ENCODE assay signal across 1 cellular context in the genomic region with DNA sequence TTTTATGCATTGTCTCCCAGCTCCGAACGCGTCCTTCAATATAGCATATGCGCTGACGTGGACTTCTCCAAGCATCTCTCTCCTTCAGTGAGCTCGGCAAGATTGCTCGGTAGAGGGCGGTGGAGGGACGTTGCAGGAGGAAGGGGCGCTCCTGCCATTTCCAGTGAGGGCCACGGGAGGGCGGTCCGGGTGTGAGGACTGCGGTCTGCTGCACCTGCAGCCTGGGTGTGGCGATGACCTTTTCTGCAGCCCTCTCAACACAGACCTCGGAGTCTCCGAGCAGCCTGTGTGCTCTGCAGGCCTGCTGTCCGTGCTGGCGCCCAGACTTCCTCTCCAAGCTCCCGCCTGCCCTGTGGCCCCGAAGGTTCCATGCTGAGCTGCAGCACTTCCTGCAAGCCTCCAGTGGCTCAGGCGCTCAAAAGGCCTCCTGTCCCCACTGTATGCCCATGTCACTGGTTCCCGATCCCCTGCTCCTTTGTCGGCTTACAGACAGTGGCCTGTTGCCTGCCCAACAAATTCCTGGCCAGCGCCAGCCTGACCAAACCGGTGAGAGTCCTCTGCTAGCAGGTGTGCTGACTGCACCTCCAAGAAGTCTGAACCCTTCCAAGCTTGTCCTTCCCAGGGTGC.
TF ChIP-seq lines count a peak whose summit lies in the region.

No MANE protein-coding gene starts in this region.

TF ChIP-seq in HepG2, 621 proteins besides CTCF, POLR2A, EP300 and RAD21 (continued from another document and continues in another):
- TF ChIP-seq, protein P1, sequence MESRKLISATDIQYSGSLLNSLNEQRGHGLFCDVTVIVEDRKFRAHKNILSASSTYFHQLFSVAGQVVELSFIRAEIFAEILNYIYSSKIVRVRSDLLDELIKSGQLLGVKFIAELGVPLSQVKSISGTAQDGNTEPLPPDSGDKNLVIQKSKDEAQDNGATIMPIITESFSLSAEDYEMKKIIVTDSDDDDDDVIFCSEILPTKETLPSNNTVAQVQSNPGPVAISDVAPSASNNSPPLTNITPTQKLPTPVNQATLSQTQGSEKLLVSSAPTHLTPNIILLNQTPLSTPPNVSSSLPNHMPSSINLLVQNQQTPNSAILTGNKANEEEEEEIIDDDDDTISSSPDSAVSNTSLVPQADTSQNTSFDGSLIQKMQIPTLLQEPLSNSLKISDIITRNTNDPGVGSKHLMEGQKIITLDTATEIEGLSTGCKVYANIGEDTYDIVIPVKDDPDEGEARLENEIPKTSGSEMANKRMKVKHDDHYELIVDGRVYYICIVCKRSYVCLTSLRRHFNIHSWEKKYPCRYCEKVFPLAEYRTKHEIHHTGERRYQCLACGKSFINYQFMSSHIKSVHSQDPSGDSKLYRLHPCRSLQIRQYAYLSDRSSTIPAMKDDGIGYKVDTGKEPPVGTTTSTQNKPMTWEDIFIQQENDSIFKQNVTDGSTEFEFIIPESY (CRISPR knock-in tag; IDR thresholded peaks at IDR 0.05), result peak; percentile 75
- TF ChIP-seq, protein P2, sequence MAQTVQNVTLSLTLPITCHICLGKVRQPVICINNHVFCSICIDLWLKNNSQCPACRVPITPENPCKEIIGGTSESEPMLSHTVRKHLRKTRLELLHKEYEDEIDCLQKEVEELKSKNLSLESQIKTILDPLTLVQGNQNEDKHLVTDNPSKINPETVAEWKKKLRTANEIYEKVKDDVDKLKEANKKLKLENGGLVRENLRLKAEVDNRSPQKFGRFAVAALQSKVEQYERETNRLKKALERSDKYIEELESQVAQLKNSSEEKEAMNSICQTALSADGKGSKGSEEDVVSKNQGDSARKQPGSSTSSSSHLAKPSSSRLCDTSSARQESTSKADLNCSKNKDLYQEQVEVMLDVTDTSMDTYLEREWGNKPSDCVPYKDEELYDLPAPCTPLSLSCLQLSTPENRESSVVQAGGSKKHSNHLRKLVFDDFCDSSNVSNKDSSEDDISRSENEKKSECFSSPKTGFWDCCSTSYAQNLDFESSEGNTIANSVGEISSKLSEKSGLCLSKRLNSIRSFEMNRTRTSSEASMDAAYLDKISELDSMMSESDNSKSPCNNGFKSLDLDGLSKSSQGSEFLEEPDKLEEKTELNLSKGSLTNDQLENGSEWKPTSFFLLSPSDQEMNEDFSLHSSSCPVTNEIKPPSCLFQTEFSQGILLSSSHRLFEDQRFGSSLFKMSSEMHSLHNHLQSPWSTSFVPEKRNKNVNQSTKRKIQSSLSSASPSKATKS (CRISPR knock-in tag; IDR thresholded peaks at IDR 0.05), result no peak
- TF ChIP-seq ELF1 (CRISPR knock-in tag; IDR thresholded peaks at IDR 0.05) (peak; percentile 31; the same call in 1 of the 2 replicates), FOSL2 (CRISPR knock-in tag; IDR thresholded peaks at IDR 0.05) (0 out of 2 replicates have a peak, but pooled peaks have one; percentile 31), ATM (IDR thresholded peaks at IDR 0.05; ENCODE audit: borderline replicate concordance) (no peak), ISL2 (CRISPR knock-in tag; IDR thresholded peaks at IDR 0.05) (0 out of 2 replicates have a peak, but pooled peaks have one; percentile 28), SRY (CRISPR knock-in tag; IDR thresholded peaks at IDR 0.05) (no peak), ZFX (CRISPR knock-in tag; IDR thresholded peaks at IDR 0.05; ENCODE audit: low read depth) (peak; percentile 32; the same call in 1 of the 2 replicates), KAT8 (CRISPR knock-in tag; IDR thresholded peaks at IDR 0.05) (peak; percentile 37; the same call in 1 of the 2 replicates), TCF7L2 (IDR thresholded peaks at IDR 0.05; ENCODE audit: low read depth, low read length) (no peak), ZNF543 (CRISPR knock-in tag; IDR thresholded peaks at IDR 0.05) (no peak), ZNF225 (CRISPR knock-in tag; IDR thresholded peaks at IDR 0.05) (no peak), FOSL1 (CRISPR knock-in tag; IDR thresholded peaks at IDR 0.05; ENCODE audit: borderline replicate concordance) (no peak), HNRNPL (IDR thresholded peaks at IDR 0.05; ENCODE audit: low read depth, low read length) (no peak), SMAD1 (CRISPR knock-in tag; IDR thresholded peaks at IDR 0.05; ENCODE audit: borderline replicate concordance, low read depth) (no peak), MAZ (IDR thresholded peaks at IDR 0.05; ENCODE audit: borderline replicate concordance, low read depth, low read length) (peak; percentile 33; the same call in 1 of the 2 replicates), MAZ (CRISPR knock-in tag; IDR thresholded peaks at IDR 0.05; ENCODE audit: low read depth) (no peak; the same call in 1 of the 2 replicates), MEF2D (CRISPR knock-in tag; IDR thresholded peaks at IDR 0.05) (no peak), ZNF83 (CRISPR knock-in tag; IDR thresholded peaks at IDR 0.05; ENCODE audit: borderline replicate concordance) (no peak), ZNF780A (CRISPR knock-in tag; IDR thresholded peaks at IDR 0.05) (peak; percentile 33; the same call in 1 of the 2 replicates), POLR2G (IDR thresholded peaks at IDR 0.05; ENCODE audit: low read depth, low read length) (no peak), STAG1 (CRISPR knock-in tag; IDR thresholded peaks at IDR 0.05) (peak; percentile 95), ZNF468 (CRISPR knock-in tag; IDR thresholded peaks at IDR 0.05) (no peak), SMAD9 (CRISPR knock-in tag; IDR thresholded peaks at IDR 0.05) (no peak), ZNF589 (CRISPR knock-in tag; conservative IDR thresholded peaks at IDR 0.05) (no peak), PPARG (CRISPR knock-in tag; conservative IDR thresholded peaks at IDR 0.05) (0 out of 2 replicates have a peak, but pooled peaks have one; percentile 28), TRIM24 (CRISPR knock-in tag; IDR thresholded peaks at IDR 0.05) (no peak)
- TF ChIP-seq, protein P3, sequence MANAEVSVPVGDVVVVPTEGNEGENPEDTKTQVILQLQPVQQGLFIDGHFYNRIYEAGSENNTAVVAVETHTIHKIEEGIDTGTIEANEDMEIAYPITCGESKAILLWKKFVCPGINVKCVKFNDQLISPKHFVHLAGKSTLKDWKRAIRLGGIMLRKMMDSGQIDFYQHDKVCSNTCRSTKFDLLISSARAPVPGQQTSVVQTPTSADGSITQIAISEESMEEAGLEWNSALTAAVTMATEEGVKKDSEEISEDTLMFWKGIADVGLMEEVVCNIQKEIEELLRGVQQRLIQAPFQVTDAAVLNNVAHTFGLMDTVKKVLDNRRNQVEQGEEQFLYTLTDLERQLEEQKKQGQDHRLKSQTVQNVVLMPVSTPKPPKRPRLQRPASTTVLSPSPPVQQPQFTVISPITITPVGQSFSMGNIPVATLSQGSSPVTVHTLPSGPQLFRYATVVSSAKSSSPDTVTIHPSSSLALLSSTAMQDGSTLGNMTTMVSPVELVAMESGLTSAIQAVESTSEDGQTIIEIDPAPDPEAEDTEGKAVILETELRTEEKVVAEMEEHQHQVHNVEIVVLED (CRISPR knock-in tag; IDR thresholded peaks at IDR 0.05; ENCODE audit: borderline replicate concordance), result no peak
- TF ChIP-seq, protein P4, sequence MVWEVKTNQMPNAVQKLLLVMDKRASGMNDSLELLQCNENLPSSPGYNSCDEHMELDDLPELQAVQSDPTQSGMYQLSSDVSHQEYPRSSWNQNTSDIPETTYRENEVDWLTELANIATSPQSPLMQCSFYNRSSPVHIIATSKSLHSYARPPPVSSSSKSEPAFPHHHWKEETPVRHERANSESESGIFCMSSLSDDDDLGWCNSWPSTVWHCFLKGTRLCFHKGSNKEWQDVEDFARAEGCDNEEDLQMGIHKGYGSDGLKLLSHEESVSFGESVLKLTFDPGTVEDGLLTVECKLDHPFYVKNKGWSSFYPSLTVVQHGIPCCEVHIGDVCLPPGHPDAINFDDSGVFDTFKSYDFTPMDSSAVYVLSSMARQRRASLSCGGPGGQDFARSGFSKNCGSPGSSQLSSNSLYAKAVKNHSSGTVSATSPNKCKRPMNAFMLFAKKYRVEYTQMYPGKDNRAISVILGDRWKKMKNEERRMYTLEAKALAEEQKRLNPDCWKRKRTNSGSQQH (CRISPR knock-in tag; IDR thresholded peaks at IDR 0.05; ENCODE audit: low read depth), result peak; percentile 52; the same call in 1 of the 2 replicates
- TF ChIP-seq, protein P5, sequence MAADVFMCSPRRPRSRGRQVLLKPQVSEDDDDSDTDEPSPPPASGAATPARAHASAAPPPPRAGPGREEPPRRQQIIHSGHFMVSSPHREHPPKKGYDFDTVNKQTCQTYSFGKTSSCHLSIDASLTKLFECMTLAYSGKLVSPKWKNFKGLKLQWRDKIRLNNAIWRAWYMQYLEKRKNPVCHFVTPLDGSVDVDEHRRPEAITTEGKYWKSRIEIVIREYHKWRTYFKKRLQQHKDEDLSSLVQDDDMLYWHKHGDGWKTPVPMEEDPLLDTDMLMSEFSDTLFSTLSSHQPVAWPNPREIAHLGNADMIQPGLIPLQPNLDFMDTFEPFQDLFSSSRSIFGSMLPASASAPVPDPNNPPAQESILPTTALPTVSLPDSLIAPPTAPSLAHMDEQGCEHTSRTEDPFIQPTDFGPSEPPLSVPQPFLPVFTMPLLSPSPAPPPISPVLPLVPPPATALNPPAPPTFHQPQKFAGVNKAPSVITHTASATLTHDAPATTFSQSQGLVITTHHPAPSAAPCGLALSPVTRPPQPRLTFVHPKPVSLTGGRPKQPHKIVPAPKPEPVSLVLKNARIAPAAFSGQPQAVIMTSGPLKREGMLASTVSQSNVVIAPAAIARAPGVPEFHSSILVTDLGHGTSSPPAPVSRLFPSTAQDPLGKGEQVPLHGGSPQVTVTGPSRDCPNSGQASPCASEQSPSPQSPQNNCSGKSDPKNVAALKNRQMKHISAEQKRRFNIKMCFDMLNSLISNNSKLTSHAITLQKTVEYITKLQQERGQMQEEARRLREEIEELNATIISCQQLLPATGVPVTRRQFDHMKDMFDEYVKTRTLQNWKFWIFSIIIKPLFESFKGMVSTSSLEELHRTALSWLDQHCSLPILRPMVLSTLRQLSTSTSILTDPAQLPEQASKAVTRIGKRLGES (CRISPR knock-in tag; IDR thresholded peaks at IDR 0.05; ENCODE audit: borderline replicate concordance), result no peak
- TF ChIP-seq, protein P6, sequence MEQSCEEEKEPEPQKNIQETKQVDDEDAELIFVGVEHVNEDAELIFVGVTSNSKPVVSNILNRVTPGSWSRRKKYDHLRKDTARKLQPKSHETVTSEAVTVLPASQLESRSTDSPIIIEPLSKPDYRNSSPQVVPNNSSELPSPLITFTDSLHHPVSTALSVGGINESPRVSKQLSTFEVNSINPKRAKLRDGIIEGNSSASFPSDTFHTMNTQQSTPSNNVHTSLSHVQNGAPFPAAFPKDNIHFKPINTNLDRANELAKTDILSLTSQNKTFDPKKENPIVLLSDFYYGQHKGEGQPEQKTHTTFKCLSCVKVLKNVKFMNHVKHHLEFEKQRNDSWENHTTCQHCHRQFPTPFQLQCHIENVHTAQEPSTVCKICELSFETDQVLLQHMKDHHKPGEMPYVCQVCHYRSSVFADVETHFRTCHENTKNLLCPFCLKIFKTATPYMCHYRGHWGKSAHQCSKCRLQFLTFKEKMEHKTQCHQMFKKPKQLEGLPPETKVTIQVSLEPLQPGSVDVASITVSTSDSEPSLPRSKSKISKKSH (CRISPR knock-in tag; IDR thresholded peaks at IDR 0.05; ENCODE audit: borderline replicate concordance), result 0 out of 2 replicates have a peak, but pooled peaks have one; percentile 52
- TF ChIP-seq, protein P7, sequence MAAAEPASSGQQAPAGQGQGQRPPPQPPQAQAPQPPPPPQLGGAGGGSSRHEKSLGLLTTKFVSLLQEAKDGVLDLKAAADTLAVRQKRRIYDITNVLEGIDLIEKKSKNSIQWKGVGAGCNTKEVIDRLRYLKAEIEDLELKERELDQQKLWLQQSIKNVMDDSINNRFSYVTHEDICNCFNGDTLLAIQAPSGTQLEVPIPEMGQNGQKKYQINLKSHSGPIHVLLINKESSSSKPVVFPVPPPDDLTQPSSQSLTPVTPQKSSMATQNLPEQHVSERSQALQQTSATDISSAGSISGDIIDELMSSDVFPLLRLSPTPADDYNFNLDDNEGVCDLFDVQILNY (CRISPR knock-in tag; conservative IDR thresholded peaks at IDR 0.05), result no peak
- TF ChIP-seq, protein P8, sequence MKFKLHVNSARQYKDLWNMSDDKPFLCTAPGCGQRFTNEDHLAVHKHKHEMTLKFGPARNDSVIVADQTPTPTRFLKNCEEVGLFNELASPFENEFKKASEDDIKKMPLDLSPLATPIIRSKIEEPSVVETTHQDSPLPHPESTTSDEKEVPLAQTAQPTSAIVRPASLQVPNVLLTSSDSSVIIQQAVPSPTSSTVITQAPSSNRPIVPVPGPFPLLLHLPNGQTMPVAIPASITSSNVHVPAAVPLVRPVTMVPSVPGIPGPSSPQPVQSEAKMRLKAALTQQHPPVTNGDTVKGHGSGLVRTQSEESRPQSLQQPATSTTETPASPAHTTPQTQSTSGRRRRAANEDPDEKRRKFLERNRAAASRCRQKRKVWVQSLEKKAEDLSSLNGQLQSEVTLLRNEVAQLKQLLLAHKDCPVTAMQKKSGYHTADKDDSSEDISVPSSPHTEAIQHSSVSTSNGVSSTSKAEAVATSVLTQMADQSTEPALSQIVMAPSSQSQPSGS (CRISPR knock-in tag; IDR thresholded peaks at IDR 0.05), result peak; percentile 57; the same call in 1 of the 2 replicates
- TF ChIP-seq, protein P9, sequence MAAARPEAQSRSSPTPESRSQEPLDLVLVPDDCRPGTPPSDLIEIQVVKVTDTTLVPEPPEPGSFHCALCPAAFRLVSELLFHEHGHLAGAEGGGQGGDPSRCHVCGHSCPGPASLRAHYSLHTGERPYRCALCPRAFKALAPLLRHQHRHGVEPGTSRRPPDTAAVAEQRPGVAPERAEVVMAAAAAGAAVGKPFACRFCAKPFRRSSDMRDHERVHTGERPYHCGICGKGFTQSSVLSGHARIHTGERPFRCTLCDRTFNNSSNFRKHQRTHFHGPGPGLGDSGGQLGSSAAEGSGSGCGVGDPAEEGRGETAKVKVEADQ (CRISPR knock-in tag; IDR thresholded peaks at IDR 0.05; ENCODE audit: borderline replicate concordance), result no peak
- TF ChIP-seq, protein P10, sequence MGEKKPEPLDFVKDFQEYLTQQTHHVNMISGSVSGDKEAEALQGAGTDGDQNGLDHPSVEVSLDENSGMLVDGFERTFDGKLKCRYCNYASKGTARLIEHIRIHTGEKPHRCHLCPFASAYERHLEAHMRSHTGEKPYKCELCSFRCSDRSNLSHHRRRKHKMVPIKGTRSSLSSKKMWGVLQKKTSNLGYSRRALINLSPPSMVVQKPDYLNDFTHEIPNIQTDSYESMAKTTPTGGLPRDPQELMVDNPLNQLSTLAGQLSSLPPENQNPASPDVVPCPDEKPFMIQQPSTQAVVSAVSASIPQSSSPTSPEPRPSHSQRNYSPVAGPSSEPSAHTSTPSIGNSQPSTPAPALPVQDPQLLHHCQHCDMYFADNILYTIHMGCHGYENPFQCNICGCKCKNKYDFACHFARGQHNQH (CRISPR knock-in tag; IDR thresholded peaks at IDR 0.05), result 0 out of 2 replicates have a peak, but pooled peaks have one; percentile 26
- TF ChIP-seq, protein P11, sequence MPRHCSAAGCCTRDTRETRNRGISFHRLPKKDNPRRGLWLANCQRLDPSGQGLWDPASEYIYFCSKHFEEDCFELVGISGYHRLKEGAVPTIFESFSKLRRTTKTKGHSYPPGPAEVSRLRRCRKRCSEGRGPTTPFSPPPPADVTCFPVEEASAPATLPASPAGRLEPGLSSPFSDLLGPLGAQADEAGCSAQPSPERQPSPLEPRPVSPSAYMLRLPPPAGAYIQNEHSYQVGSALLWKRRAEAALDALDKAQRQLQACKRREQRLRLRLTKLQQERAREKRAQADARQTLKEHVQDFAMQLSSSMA (CRISPR knock-in tag; IDR thresholded peaks at IDR 0.05), result peak; percentile 28; the same call in 1 of the 2 replicates
- TF ChIP-seq, protein P12, sequence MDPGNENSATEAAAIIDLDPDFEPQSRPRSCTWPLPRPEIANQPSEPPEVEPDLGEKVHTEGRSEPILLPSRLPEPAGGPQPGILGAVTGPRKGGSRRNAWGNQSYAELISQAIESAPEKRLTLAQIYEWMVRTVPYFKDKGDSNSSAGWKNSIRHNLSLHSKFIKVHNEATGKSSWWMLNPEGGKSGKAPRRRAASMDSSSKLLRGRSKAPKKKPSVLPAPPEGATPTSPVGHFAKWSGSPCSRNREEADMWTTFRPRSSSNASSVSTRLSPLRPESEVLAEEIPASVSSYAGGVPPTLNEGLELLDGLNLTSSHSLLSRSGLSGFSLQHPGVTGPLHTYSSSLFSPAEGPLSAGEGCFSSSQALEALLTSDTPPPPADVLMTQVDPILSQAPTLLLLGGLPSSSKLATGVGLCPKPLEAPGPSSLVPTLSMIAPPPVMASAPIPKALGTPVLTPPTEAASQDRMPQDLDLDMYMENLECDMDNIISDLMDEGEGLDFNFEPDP (CRISPR knock-in tag; conservative IDR thresholded peaks at IDR 0.05), result no peak
